ENCODE assay signal across 26 cellular contexts in the genomic region with DNA sequence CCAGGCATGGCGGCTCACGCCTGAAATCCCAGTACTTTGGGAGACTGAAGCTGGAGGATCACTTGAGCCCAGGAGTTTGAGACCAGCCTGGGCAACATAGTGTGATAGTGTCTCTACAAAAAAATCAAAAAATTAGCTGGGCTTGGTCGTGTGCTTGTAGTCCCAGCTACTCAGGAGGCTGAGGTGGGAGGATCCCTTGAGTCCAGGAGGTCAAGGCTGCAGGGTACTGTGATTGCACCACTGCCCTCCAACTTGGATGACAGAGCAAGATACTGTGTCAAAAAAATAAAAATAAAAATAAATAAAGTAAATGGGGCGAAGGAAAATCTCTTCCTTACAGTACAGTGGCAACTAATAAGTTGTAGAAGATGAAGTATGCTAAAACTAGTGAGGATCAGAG.
"Had no signal": no experiment of that assay in that cellular context is flagged by ENCODE, and none has a peak within 500 bp of the region (broad histone marks: within the 10 kb centered on the region; RNA-seq: fewer than 3 reads in every experiment).

No MANE protein-coding gene starts in this region.

- H3K4me3 Mint-ChIP-seq: endodermal cell; natural killer cell; stimulated activated memory B cell treated with anti-CD40 and anti-IgM and Interleukin-4, amounts not matched to agents 10 μg/mL and 1 μg/mL and 100 μg/mL, for 72 hours had no signal

- FAIRE-seq: islet of Langerhans had no signal

- H3K36me3 ChIP-seq: gastrocnemius medialis, heart left ventricle, left ventricle myocardium inferior, lower lobe of right lung, tibial artery, vagina had no signal

- H3K27ac ChIP-seq: dorsolateral prefrontal cortex, epithelial cell of prostate, gastrocnemius medialis, heart left ventricle, left ventricle myocardium inferior, lower lobe of right lung, parathyroid adenoma, testis, tibial artery, vagina had no signal

- H2AFZ ChIP-seq: parathyroid adenoma had no signal

- H3K4me3 ChIP-seq: dorsolateral prefrontal cortex, gastrocnemius medialis, heart left ventricle, left ventricle myocardium inferior, lower lobe of right lung, testis, tibial artery, vagina had no signal

- H3K27me3 ChIP-seq: dorsolateral prefrontal cortex, gastrocnemius medialis, heart left ventricle, testis, tibial artery, vagina had no signal

- H3K9me3 ChIP-seq: gastrocnemius medialis, heart left ventricle, left ventricle myocardium inferior, lower lobe of right lung, testis, tibial artery, vagina had no signal

- H3K4me1 ChIP-seq: vagina had no signal

- H3K9me3 Mint-ChIP-seq: endodermal cell; natural killer cell; stimulated activated memory B cell treated with anti-CD40 and anti-IgM and Interleukin-4, amounts not matched to agents 10 μg/mL and 1 μg/mL and 100 μg/mL, for 72 hours had no signal

- H3K9ac ChIP-seq: parathyroid adenoma had no signal

- H3K27ac Mint-ChIP-seq: endodermal cell; natural killer cell; progenitor cell of endocrine pancreas; stimulated activated memory B cell treated with anti-CD40 and anti-IgM and Interleukin-4, amounts not matched to agents 10 μg/mL and 1 μg/mL and 100 μg/mL, for 72 hours had no signal

- DNase-seq: cerebellar nuclear complex; dorsolateral prefrontal cortex; effector CD8-positive, alpha-beta T cell; endodermal cell; gastrocnemius medialis; heart left ventricle; hippocampal formation; left cardiac atrium; left ventricle myocardium inferior; lower lobe of right lung; natural killer cell; occipital lobe; stimulated activated CD4-positive, alpha-beta T cell treated with anti-CD3 and anti-CD28 coated beads, Interleukin-2, amount 100 ng/mL, for 24 hours; stimulated activated CD4-positive, alpha-beta T cell treated with anti-CD3 and anti-CD28 coated beads, Interleukin-4, amount 100 ng/mL, for 24 hours; stimulated activated naive CD8-positive, alpha-beta T cell treated with anti-CD3 and anti-CD28 coated beads, Interleukin-15, Interleukin-2, amounts not matched to agents 100 U/mL and 50 U/mL, for 24 hours; substantia nigra; testis; tibial artery had no signal

- H3K27me3 Mint-ChIP-seq: progenitor cell of endocrine pancreas; stimulated activated memory B cell treated with anti-CD40 and anti-IgM and Interleukin-4, amounts not matched to agents 10 μg/mL and 1 μg/mL and 100 μg/mL, for 72 hours had no signal

- H3K36me3 Mint-ChIP-seq: natural killer cell; stimulated activated memory B cell treated with anti-CD40 and anti-IgM and Interleukin-4, amounts not matched to agents 10 μg/mL and 1 μg/mL and 100 μg/mL, for 72 hours had no signal

- ATAC-seq: esophagus mucosa; gastrocnemius medialis; heart left ventricle; left cardiac atrium; lower lobe of right lung; natural killer cell; sciatic nerve; stimulated activated memory B cell treated with anti-CD40 and anti-IgM and Interleukin-4, amounts not matched to agents 10 μg/mL and 1 μg/mL and 100 μg/mL, for 72 hours; stimulated activated naive CD8-positive, alpha-beta T cell treated with anti-CD3 and anti-CD28 coated beads, Interleukin-15, Interleukin-2, amounts not matched to agents 100 U/mL and 50 U/mL, for 24 hours had no signal
